ENCODE assay signal across 2 cellular contexts in genomic region chr11:2976289-2977063, GRCh38.
TF ChIP-seq lines count a peak whose summit lies in the region.

No MANE protein-coding gene starts in this region.

TF ChIP-seq in GM23338, 12 proteins besides CTCF, POLR2A, EP300 and RAD21:
- TF ChIP-seq STAT1 (IDR thresholded peaks at IDR 0.05; ENCODE audit: unreplicated experiment) (no peak), EZH2phosphoT487 (IDR thresholded peaks at IDR 0.05; ENCODE audit: unreplicated experiment) (no peak), JUNB (IDR thresholded peaks at IDR 0.05; ENCODE audit: unreplicated experiment) (no peak), ETS1 (IDR thresholded peaks at IDR 0.05) (no peak), EZH2 (IDR thresholded peaks at IDR 0.05; ENCODE audit: low read depth, unreplicated experiment) (no peak), NANOG (IDR thresholded peaks at IDR 0.05; ENCODE audit: borderline replicate concordance) (no peak), ZNF114 (CRISPR knock-in tag; IDR thresholded peaks at IDR 0.05) (no peak), REST (IDR thresholded peaks at IDR 0.05; ENCODE audit: unreplicated experiment) (no peak), POLR2AphosphoS5 (IDR thresholded peaks at IDR 0.05; ENCODE audit: low read depth) (no peak), CREB1 (CRISPR knock-in tag; IDR thresholded peaks at IDR 0.05; ENCODE audit: low read depth) (no peak), ZNF331 (CRISPR knock-in tag; IDR thresholded peaks at IDR 0.05; ENCODE audit: low read depth) (no peak), ZNF462 (CRISPR knock-in tag; IDR thresholded peaks at IDR 0.05) (no peak)

TF ChIP-seq in GM12878, 131 proteins besides CTCF, POLR2A, EP300 and RAD21:
- no peak for TF ChIP-seq USF1 (IDR thresholded peaks at IDR 0.05; ENCODE audit: borderline replicate concordance, extremely low read length, insufficient read depth, low read depth, low read length)
- TF ChIP-seq SMC3 (IDR thresholded peaks at IDR 0.05; ENCODE audit: borderline replicate concordance, low read length): no peak
- no peak for TF ChIP-seq SREBF1 (IDR thresholded peaks at IDR 0.05; ENCODE audit: low read length)
